10 cellular contexts compared by ENCODE assay signal in the genomic region with DNA sequence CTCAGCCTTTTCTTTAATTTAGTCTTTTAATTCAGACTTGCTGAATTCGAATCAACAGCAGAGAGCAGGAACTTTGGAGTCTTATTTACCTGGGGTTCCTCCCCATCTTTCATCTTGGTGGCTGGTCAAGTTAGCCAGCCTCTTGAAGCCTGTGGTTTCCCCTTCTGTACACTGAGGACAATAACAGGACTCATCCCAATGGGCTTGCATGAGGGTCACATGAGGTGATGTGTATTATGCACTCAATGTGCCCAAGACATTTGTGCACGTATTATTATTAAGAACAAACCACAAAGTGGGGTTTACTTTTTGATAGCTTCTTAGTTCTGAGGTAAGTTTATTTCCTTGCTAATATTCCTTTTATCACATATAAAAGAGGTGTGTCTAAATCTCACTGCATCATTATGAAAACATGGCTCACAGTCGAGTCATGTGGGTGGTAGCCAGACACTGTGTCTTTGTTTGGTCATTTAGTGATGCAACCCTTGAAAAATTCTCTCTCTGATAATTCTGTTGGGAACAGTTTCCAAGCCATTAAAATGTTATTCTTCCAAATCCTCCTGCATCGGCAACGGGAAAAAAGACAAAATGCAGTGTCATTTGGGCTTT.
DNase-seq lines count a peak whose midpoint lies in the region; ATAC-seq, FAIRE-seq and TF ChIP-seq lines count a peak whose summit lies in the region.
"Had no signal": no experiment of that assay in that cellular context is flagged by ENCODE, and none has a peak within 500 bp of the region (broad histone marks: within the 10 kb centered on the region; RNA-seq: fewer than 3 reads in every experiment).

No MANE protein-coding gene starts in this region.

- H3K79me2 ChIP-seq in ACC112 (ENCODE audit: control insufficient read depth, insufficient read depth, low read length, unreplicated experiment), result no peaks in the 10 kb centered on the region

- no peak for TF ChIP-seq CTCF in left lung (IDR thresholded peaks at IDR 0.05)

- H3K36me3 ChIP-seq in ACC112 (ENCODE audit: insufficient read depth, low read length) (no peaks in the 10 kb centered on the region), left lung (no peaks in the 10 kb centered on the region)
- H3K36me3 ChIP-seq: tibial artery had no signal

- CTCF ChIA-PET in HEK293T (lab: Yijun Ruan, JAX), result no interaction called here

- TF ChIP-seq POLR2A in GM12892 (IDR thresholded peaks at IDR 0.05; ENCODE audit: low read depth, low read length), result no peak

- H3K4me3 ChIP-seq in ACC112 (ENCODE audit: low read depth, low read length) (peak overlapping the region; percentile 18; the same call in 1 of the 2 replicates), left lung (no peak overlapping the region)
- H3K4me3 ChIP-seq: tibial artery had no signal

- POLR2A ChIA-PET in HEK293T (lab: Yijun Ruan, JAX), result no interaction called here

- H3K27me3 ChIP-seq in ACC112 (ENCODE audit: insufficient read depth, low read length) (no peaks in the 10 kb centered on the region), left lung (no peaks in the 10 kb centered on the region)
- H3K27me3 ChIP-seq: tibial artery had no signal

- peak overlapping the region; percentile 77 for H3K27ac ChIP-seq in ACC112 (ENCODE audit: low read depth, low read length)
- H3K27ac ChIP-seq in left lung, result no peak overlapping the region
- H3K27ac ChIP-seq: tibial artery had no signal

- H3K4me1 ChIP-seq in ACC112 (ENCODE audit: control insufficient read depth, insufficient read depth, low read length, unreplicated experiment), result peaks cover 21% of the 10 kb centered on the region
- no peaks in the 10 kb centered on the region for H3K4me1 ChIP-seq in left lung

- DNase-seq in NCI-H226 (peak; percentile 61), dermis microvascular lymphatic vessel endothelial cell (ENCODE audit: low read depth in 2 of 2) (peak; percentile 24 to 51), left lung (no peak), GM12892 (ENCODE audit: insufficient read length) (no peak), NCI-H1105 treated with DMSO at 0.1 percent for 48 hours (lab: John Stamatoyannopoulos, UW) (no peak), HEK293T (ENCODE audit: extremely low spot score) (no peak)
- DNase-seq: mesendoderm had no signal

- peak overlapping the region; percentile 19 for H2AFZ ChIP-seq in ACC112 (ENCODE audit: low read length, unreplicated experiment)

- FAIRE-seq in GM12892 (lab: Jason Lieb, UNC), result no peak

- peak; percentile 60 for ATAC-seq in left lung
- no peak for ATAC-seq in HG02840 (IDR thresholded peaks at IDR 0.05; ENCODE audit: low FRiP score, unreplicated experiment)

- H3K9me3 ChIP-seq in left lung, result no peaks in the 10 kb centered on the region
- H3K9me3 ChIP-seq: tibial artery had no signal

- intact Hi-C loops in left lung (cut with DNase I), result no loop called here

TF ChIP-seq in HEK293T, 16 proteins besides CTCF, POLR2A, EP300 and RAD21:
- no peak for TF ChIP-seq LEF1 (IDR thresholded peaks at IDR 0.05; ENCODE audit: borderline replicate concordance)

Comparison
In these comparisons a context has a peak if more than half of its experiments do, and no peak if none do; other contexts are left out.
1. DNase-seq: peak in NCI-H226 (single experiment) and dermis microvascular lymphatic vessel endothelial cell (2 of 2); none in left lung (0 of 2), GM12892 (single experiment), NCI-H1105 treated with DMSO at 0.1 percent for 48 hours (single experiment) and HEK293T (single experiment).